15 cellular contexts compared by ENCODE assay signal in the genomic region with DNA sequence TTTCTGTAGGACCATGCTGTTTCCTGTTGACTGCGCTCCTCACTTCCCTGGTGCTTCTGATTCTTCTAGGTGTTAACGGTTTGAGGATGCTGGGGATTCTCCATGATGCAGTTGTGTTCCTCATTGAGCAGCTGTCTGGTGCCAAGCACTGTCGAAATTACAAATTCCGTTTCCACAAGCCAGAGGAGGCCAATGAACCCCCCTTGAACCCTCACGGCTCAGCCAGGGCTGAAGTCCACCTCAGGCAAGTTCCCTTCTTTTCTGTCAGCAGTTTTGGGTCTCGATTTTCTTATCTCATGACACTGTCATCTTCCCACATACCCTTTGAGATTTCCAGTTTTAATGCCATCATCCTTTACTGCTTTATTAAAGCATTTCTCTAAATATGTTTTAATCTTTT. TPM values are rescaled to one million over a fixed set of nuclear protein-coding genes. Genes with fewer than 3 reads are reported as not detected.
A peak's percentile ranks its signal among the peaks of the same experiment; 100 is the strongest.
DNase-seq lines count a peak whose midpoint lies in the region; ATAC-seq and TF ChIP-seq lines count a peak whose summit lies in the region.
"Had no signal": no experiment of that assay in that cellular context is flagged by ENCODE, and none has a peak within 500 bp of the region (broad histone marks: within the 10 kb centered on the region; RNA-seq: fewer than 3 reads in every experiment).

No MANE protein-coding gene starts in this region.

- TF ChIP-seq POLR2A in right lobe of liver (IDR thresholded peaks at IDR 0.05) = no peak

- no peaks in the 10 kb centered on the region for H3K27me3 ChIP-seq in CD4-positive, CD25-positive, alpha-beta regulatory T cell (ENCODE audit: control insufficient read depth, insufficient read depth, low read length)
- no peaks in the 10 kb centered on the region for H3K27me3 ChIP-seq in right lobe of liver
- H3K27me3 ChIP-seq: BLaER1 had no signal

- no peak for DNase-seq in activated CD4-positive, alpha-beta memory T cell treated with anti-CD3 and anti-CD28 coated beads, Interleukin-2, amount 10 ng/mL, durations not matched to agents 7 days and 5 days
- DNase-seq in activated CD4-positive, alpha-beta memory T cell treated with anti-CD3 and anti-CD28 coated beads for 36 hours = no peak
- no peak for DNase-seq in CD4-positive, CD25-positive, alpha-beta regulatory T cell
- DNase-seq in right lobe of liver = peak in 2 of 3 donors; percentile 82 to 87
- DNase-seq in OCI-M1 (lab: John Stamatoyannopoulos, UW) = no peak
- no peak for DNase-seq in caudate nucleus (lab: John Stamatoyannopoulos, UW)
- DNase-seq: 8988T, AML-193, DMS153, DMS79 treated with DMSO at 0.1 percent for 48 hours, EL, GOT3, H9 had no signal

- H3K27ac Mint-ChIP-seq in activated CD4-positive, alpha-beta memory T cell treated with anti-CD3 and anti-CD28 coated beads, Interleukin-2, amount 10 ng/mL, durations not matched to agents 7 days and 5 days = peak overlapping the region; percentile 16
- H3K27ac Mint-ChIP-seq in activated CD4-positive, alpha-beta memory T cell treated with anti-CD3 and anti-CD28 coated beads for 36 hours = no peak overlapping the region
- H3K27ac Mint-ChIP-seq in CD4-positive, CD25-positive, alpha-beta regulatory T cell = peak overlapping the region; percentile 9 to 54 (median 12)
- H3K27ac Mint-ChIP-seq in activated T-helper 17 cell treated with anti-CD3 and anti-CD28 coated beads, Interleukin-2, amount 50 U/mL, for 72 hours = peak overlapping the region; percentile 41
- H3K27ac Mint-ChIP-seq: H9 had no signal

- no peaks in the 10 kb centered on the region for H3K9me3 Mint-ChIP-seq in activated CD4-positive, alpha-beta memory T cell treated with anti-CD3 and anti-CD28 coated beads, Interleukin-2, amount 10 ng/mL, durations not matched to agents 7 days and 5 days
- H3K9me3 Mint-ChIP-seq in activated CD4-positive, alpha-beta memory T cell treated with anti-CD3 and anti-CD28 coated beads for 36 hours = no peaks in the 10 kb centered on the region
- H3K9me3 Mint-ChIP-seq in CD4-positive, CD25-positive, alpha-beta regulatory T cell = no peaks in the 10 kb centered on the region
- no peaks in the 10 kb centered on the region for H3K9me3 Mint-ChIP-seq in activated T-helper 17 cell treated with anti-CD3 and anti-CD28 coated beads, Interleukin-2, amount 50 U/mL, for 72 hours
- H3K9me3 Mint-ChIP-seq: H9 had no signal

- H3K4me3 ChIP-seq in CD4-positive, CD25-positive, alpha-beta regulatory T cell (ENCODE audit: low read depth, low read length) = no peak overlapping the region
- peak overlapping the region in 2 of 3 donors; percentile 19 to 46 for H3K4me3 ChIP-seq in right lobe of liver
- H3K4me3 ChIP-seq: BLaER1 had no signal

- POLR2A ChIA-PET in activated CD4-positive, alpha-beta memory T cell treated with anti-CD3 and anti-CD28 coated beads, Interleukin-2, amount 10 ng/mL, durations not matched to agents 7 days and 5 days (lab: Charles Lee) = interaction anchor here (1.1 kb wide), 2 partner anchors 54 to 121 kb away, joined by 3 read pairs; no protein-coding TSS in a partner anchor
- POLR2A ChIA-PET in activated CD4-positive, alpha-beta memory T cell treated with anti-CD3 and anti-CD28 coated beads for 36 hours (lab: Charles Lee) = no interaction called here

- WGBS in right lobe of liver (ENCODE audit: insufficient coverage, low coverage, low lambda C conversion rate, missing lambda C conversion rate) = 12% methylated on average over 5 of the region's 6 CpGs

- intact Hi-C loops in activated CD4-positive, alpha-beta memory T cell treated with anti-CD3 and anti-CD28 coated beads for 36 hours (cut with micrococcal nuclease) = no loop called here
- intact Hi-C loops in right lobe of liver (cut with DNase I) = no loop called here

- peaks cover 2% of the 10 kb centered on the region for H3K4me1 Mint-ChIP-seq in activated CD4-positive, alpha-beta memory T cell treated with anti-CD3 and anti-CD28 coated beads, Interleukin-2, amount 10 ng/mL, durations not matched to agents 7 days and 5 days
- H3K4me1 Mint-ChIP-seq in activated CD4-positive, alpha-beta memory T cell treated with anti-CD3 and anti-CD28 coated beads for 36 hours (ENCODE audit: low read depth) = no peaks in the 10 kb centered on the region
- peaks cover 0 to 6% (median 2%) of the 10 kb centered on the region in 4 donors for H3K4me1 Mint-ChIP-seq in CD4-positive, CD25-positive, alpha-beta regulatory T cell
- peaks cover 4% of the 10 kb centered on the region for H3K4me1 Mint-ChIP-seq in activated T-helper 17 cell treated with anti-CD3 and anti-CD28 coated beads, Interleukin-2, amount 50 U/mL, for 72 hours

- H3K36me3 Mint-ChIP-seq in activated CD4-positive, alpha-beta memory T cell treated with anti-CD3 and anti-CD28 coated beads, Interleukin-2, amount 10 ng/mL, durations not matched to agents 7 days and 5 days (ENCODE audit: low read depth) = peaks cover 59% of the 10 kb centered on the region
- H3K36me3 Mint-ChIP-seq in activated CD4-positive, alpha-beta memory T cell treated with anti-CD3 and anti-CD28 coated beads for 36 hours = peaks cover 40% of the 10 kb centered on the region
- H3K36me3 Mint-ChIP-seq in CD4-positive, CD25-positive, alpha-beta regulatory T cell = peaks cover 47% of the 10 kb centered on the region
- peaks cover 94% of the 10 kb centered on the region for H3K36me3 Mint-ChIP-seq in activated T-helper 17 cell treated with anti-CD3 and anti-CD28 coated beads, Interleukin-2, amount 50 U/mL, for 72 hours (ENCODE audit: low read depth)

- CTCF ChIA-PET in activated CD4-positive, alpha-beta memory T cell treated with anti-CD3 and anti-CD28 coated beads, Interleukin-2, amount 10 ng/mL, durations not matched to agents 7 days and 5 days (lab: Charles Lee) = no interaction called here
- CTCF ChIA-PET in activated CD4-positive, alpha-beta memory T cell treated with anti-CD3 and anti-CD28 coated beads for 36 hours (lab: Charles Lee) = no interaction called here

- H3K27ac ChIP-seq in CD4-positive, CD25-positive, alpha-beta regulatory T cell (ENCODE audit: insufficient read depth, low read length, poor library complexity, severe bottlenecking) = no peak overlapping the region
- peak overlapping the region in 2 of 3 donors; percentile 61 to 82 for H3K27ac ChIP-seq in right lobe of liver
- no peak overlapping the region for H3K27ac ChIP-seq in caudate nucleus (ENCODE audit: low read depth, low read length)
- H3K27ac ChIP-seq: BLaER1 had no signal

- no peaks in the 10 kb centered on the region for H3K4me1 ChIP-seq in CD4-positive, CD25-positive, alpha-beta regulatory T cell (ENCODE audit: control insufficient read depth, insufficient read depth, low read length, poor library complexity, severe bottlenecking)
- peaks cover 0 to 50% (median 7%) of the 10 kb centered on the region in 4 donors for H3K4me1 ChIP-seq in right lobe of liver

- H3K36me3 ChIP-seq in CD4-positive, CD25-positive, alpha-beta regulatory T cell (ENCODE audit: control insufficient read depth, insufficient read depth, low read length) = peaks cover 84% of the 10 kb centered on the region
- peaks cover 0 to 53% (median 20%) of the 10 kb centered on the region in 4 donors for H3K36me3 ChIP-seq in right lobe of liver

- H3K4me3 Mint-ChIP-seq in activated CD4-positive, alpha-beta memory T cell treated with anti-CD3 and anti-CD28 coated beads, Interleukin-2, amount 10 ng/mL, durations not matched to agents 7 days and 5 days = no peak overlapping the region
- no peak overlapping the region for H3K4me3 Mint-ChIP-seq in activated CD4-positive, alpha-beta memory T cell treated with anti-CD3 and anti-CD28 coated beads for 36 hours
- H3K4me3 Mint-ChIP-seq in CD4-positive, CD25-positive, alpha-beta regulatory T cell = no peak overlapping the region
- H3K4me3 Mint-ChIP-seq in activated T-helper 17 cell treated with anti-CD3 and anti-CD28 coated beads, Interleukin-2, amount 50 U/mL, for 72 hours = no peak overlapping the region
- H3K4me3 Mint-ChIP-seq: H9 had no signal

- no peaks in the 10 kb centered on the region for H3K27me3 Mint-ChIP-seq in activated CD4-positive, alpha-beta memory T cell treated with anti-CD3 and anti-CD28 coated beads, Interleukin-2, amount 10 ng/mL, durations not matched to agents 7 days and 5 days
- no peaks in the 10 kb centered on the region for H3K27me3 Mint-ChIP-seq in activated CD4-positive, alpha-beta memory T cell treated with anti-CD3 and anti-CD28 coated beads for 36 hours
- no peaks in the 10 kb centered on the region for H3K27me3 Mint-ChIP-seq in CD4-positive, CD25-positive, alpha-beta regulatory T cell
- H3K27me3 Mint-ChIP-seq in activated T-helper 17 cell treated with anti-CD3 and anti-CD28 coated beads, Interleukin-2, amount 50 U/mL, for 72 hours = no peaks in the 10 kb centered on the region

- H3K9me3 ChIP-seq in CD4-positive, CD25-positive, alpha-beta regulatory T cell (ENCODE audit: control insufficient read depth in 2 of 2, low read length in 2 of 2) = no peaks in the 10 kb centered on the region
- H3K9me3 ChIP-seq in right lobe of liver = no peaks in the 10 kb centered on the region
- H3K9me3 ChIP-seq: BLaER1 had no signal

- ATAC-seq in CD4-positive, CD25-positive, alpha-beta regulatory T cell (ENCODE audit: low read depth in 2 of 2) = no peak
- no peak for ATAC-seq in activated T-helper 17 cell treated with anti-CD3 and anti-CD28 coated beads, Interleukin-2, amount 50 U/mL, for 72 hours (replicated peaks)
- ATAC-seq in right lobe of liver = peak; percentile 84 to 92 (median 89)

- no peak for TF ChIP-seq CTCF in right lobe of liver (IDR thresholded peaks at IDR 0.05)

RNA-seq across cellular contexts. Expression of a gene that starts 7.7 kb away (rescaled TPM):
- total RNA-seq in activated CD4-positive, alpha-beta memory T cell treated with anti-CD3 and anti-CD28 coated beads, Interleukin-2, amount 10 ng/mL, durations not matched to agents 7 days and 5 days = under 1 TPM; 0.23 to 0.55 TPM
- not detected for total RNA-seq in activated CD4-positive, alpha-beta memory T cell treated with anti-CD3 and anti-CD28 coated beads for 36 hours
- total RNA-seq in CD4-positive, CD25-positive, alpha-beta regulatory T cell = not detected
- polyA plus RNA-seq in CD4-positive, CD25-positive, alpha-beta regulatory T cell = under 1 TPM; 0.22 to 0.87 (median 0.50) TPM
- total RNA-seq in activated T-helper 17 cell treated with anti-CD3 and anti-CD28 coated beads, Interleukin-2, amount 50 U/mL, for 72 hours = 1 to 10 TPM in 1 of 2 donors, under 1 TPM in 1; 0.29 to 1.2 TPM
- total RNA-seq in right lobe of liver = 10 to 100 TPM; 21.5 to 88.3 (median 50.6) TPM

RNA-seq across cellular contexts. Expression of a gene that starts 11.4 kb away (rescaled TPM):
- 1 to 10 TPM; 5.3 to 6.4 TPM for total RNA-seq in activated CD4-positive, alpha-beta memory T cell treated with anti-CD3 and anti-CD28 coated beads, Interleukin-2, amount 10 ng/mL, durations not matched to agents 7 days and 5 days
- 10 to 100 TPM in 1 of 2 experiments, 1 to 10 TPM in 1; 9.5 to 13.0 TPM for total RNA-seq in activated CD4-positive, alpha-beta memory T cell treated with anti-CD3 and anti-CD28 coated beads for 36 hours
- total RNA-seq in CD4-positive, CD25-positive, alpha-beta regulatory T cell = 10.7 TPM
- 10 to 100 TPM in 3 of 4 donors, 1 to 10 TPM in 1; 10.0 to 17.3 (median 14.2) TPM for polyA plus RNA-seq in CD4-positive, CD25-positive, alpha-beta regulatory T cell
- total RNA-seq in activated T-helper 17 cell treated with anti-CD3 and anti-CD28 coated beads, Interleukin-2, amount 50 U/mL, for 72 hours = 10 to 100 TPM in 1 of 2 donors, 1 to 10 TPM in 1; 8.2 to 14.9 TPM
- total RNA-seq in right lobe of liver = 10 to 100 TPM in 5 of 6 experiments, 1 to 10 TPM in 1; 9.2 to 31.0 (median 23.5) TPM

RNA-seq across cellular contexts. Expression of a gene that starts 46.2 kb away (rescaled TPM):
- 1 to 10 TPM; 9.6 to 10.0 TPM for total RNA-seq in activated CD4-positive, alpha-beta memory T cell treated with anti-CD3 and anti-CD28 coated beads, Interleukin-2, amount 10 ng/mL, durations not matched to agents 7 days and 5 days
- 10 to 100 TPM; 16.0 to 17.1 TPM for total RNA-seq in activated CD4-positive, alpha-beta memory T cell treated with anti-CD3 and anti-CD28 coated beads for 36 hours
- 3.7 TPM for total RNA-seq in CD4-positive, CD25-positive, alpha-beta regulatory T cell
- 1 to 10 TPM; 4.0 to 8.5 (median 6.6) TPM for polyA plus RNA-seq in CD4-positive, CD25-positive, alpha-beta regulatory T cell
- total RNA-seq in activated T-helper 17 cell treated with anti-CD3 and anti-CD28 coated beads, Interleukin-2, amount 50 U/mL, for 72 hours = 1 to 10 TPM; 7.0 to 7.5 TPM
- total RNA-seq in right lobe of liver = 1 to 10 TPM; 4.0 to 6.4 (median 5.2) TPM

RNA-seq across cellular contexts. Expression of a gene that starts 52.7 kb away (rescaled TPM):
- 100 to 1,000 TPM; 138 to 141 TPM for total RNA-seq in activated CD4-positive, alpha-beta memory T cell treated with anti-CD3 and anti-CD28 coated beads, Interleukin-2, amount 10 ng/mL, durations not matched to agents 7 days and 5 days
- 100 to 1,000 TPM; 180 to 182 TPM for total RNA-seq in activated CD4-positive, alpha-beta memory T cell treated with anti-CD3 and anti-CD28 coated beads for 36 hours
- total RNA-seq in CD4-positive, CD25-positive, alpha-beta regulatory T cell = 76.6 TPM
- 100 to 1,000 TPM; 131 to 169 (median 153) TPM for polyA plus RNA-seq in CD4-positive, CD25-positive, alpha-beta regulatory T cell
- total RNA-seq in activated T-helper 17 cell treated with anti-CD3 and anti-CD28 coated beads, Interleukin-2, amount 50 U/mL, for 72 hours = 100 to 1,000 TPM; 143 to 155 TPM
- total RNA-seq in right lobe of liver = 10 to 100 TPM; 58.3 to 91.7 (median 75.8) TPM

Comparison
In these comparisons a context has a peak if more than half of its experiments do, and no peak if none do; other contexts are left out.
1. DNase-seq: peak in right lobe of liver (2 of 3); none in activated CD4-positive, alpha-beta memory T cell treated with anti-CD3 and anti-CD28 coated beads, Interleukin-2, amount 10 ng/mL, durations not matched to agents 7 days and 5 days (single experiment), activated CD4-positive, alpha-beta memory T cell treated with anti-CD3 and anti-CD28 coated beads for 36 hours (single experiment), CD4-positive, CD25-positive, alpha-beta regulatory T cell (0 of 3), OCI-M1 (single experiment) and caudate nucleus (0 of 61).
2. ATAC-seq: peak in right lobe of liver (4 of 4); none in CD4-positive, CD25-positive, alpha-beta regulatory T cell (0 of 2) and activated T-helper 17 cell treated with anti-CD3 and anti-CD28 coated beads, Interleukin-2, amount 50 U/mL, for 72 hours (single experiment).
3. H3K27ac ChIP-seq: peak in right lobe of liver (2 of 3); none in CD4-positive, CD25-positive, alpha-beta regulatory T cell (single experiment) and caudate nucleus (single experiment).
4. RNA of a gene that starts 7.7 kb away (total RNA-seq): 21.5 to 88.3 TPM in right lobe of liver; 0.29 to 1.2 TPM in activated T-helper 17 cell treated with anti-CD3 and anti-CD28 coated beads, Interleukin-2, amount 50 U/mL, for 72 hours, 0.23 to 0.55 TPM in activated CD4-positive, alpha-beta memory T cell treated with anti-CD3 and anti-CD28 coated beads, Interleukin-2, amount 10 ng/mL, durations not matched to agents 7 days and 5 days, not detected in activated CD4-positive, alpha-beta memory T cell treated with anti-CD3 and anti-CD28 coated beads for 36 hours and not detected in CD4-positive, CD25-positive, alpha-beta regulatory T cell (single experiment); every median in the first group is over 10 times any median in the second.